ENCODE assay signal across 28 cellular contexts in genomic region chr5:57036621-57037160, GRCh38.
DNase-seq lines count a peak whose midpoint lies in the region; ATAC-seq, FAIRE-seq and TF ChIP-seq lines count a peak whose summit lies in the region.
"Had no signal": no experiment of that assay in that cellular context is flagged by ENCODE, and none has a peak within 500 bp of the region (broad histone marks: within the 10 kb centered on the region; RNA-seq: fewer than 3 reads in every experiment).

No MANE protein-coding gene starts in this region.

- H3K9ac ChIP-seq in GM12878 (ENCODE audit: control insufficient read depth, insufficient read depth, low read length), result no peak overlapping the region

- no peaks in the 10 kb centered on the region for H3K79me2 ChIP-seq in GM12878 (ENCODE audit: control insufficient read depth, insufficient read depth, low read length)

- DNase-seq in DMS79 (lab: John Stamatoyannopoulos, UW) (peak; percentile 34), NAMALWA (ENCODE audit: low spot score) (peak; percentile 19), GM12878 (ENCODE audit: low read depth, low spot score) (no peak), osteocyte (ENCODE audit: extremely low spot score, unreplicated experiment) (peak; percentile 49), mucosa of gallbladder (ENCODE audit: low spot score) (no peak)
- no peak for DNase-seq in central memory CD4-positive, alpha-beta T cell
- DNase-seq: activated CD4-positive, alpha-beta T cell treated with anti-CD3 and anti-CD28 coated beads for 48 hours; activated CD8-positive, alpha-beta memory T cell treated with anti-CD3 and anti-CD28 coated beads for 24 hours; activated effector memory CD4-positive, alpha-beta T cell treated with anti-CD3 and anti-CD28 coated beads, Interleukin-2, amount 50 U/mL, for 16 hours; activated naive CD8-positive, alpha-beta T cell treated with anti-CD3 and anti-CD28 coated beads, Interleukin-2, amount 10 ng/mL, durations not matched to agents 7 days and 5 days; activated T-cell treated with anti-CD3 and anti-CD28 coated beads, Interleukin-2, amount 50 U/mL, for 1 hour; CD4-positive, alpha-beta T cell; GDM1; immature natural killer cell; left lung; NCI-H1048; NCI-H1694; NCI-H446 treated with DMSO at 0.1 percent for 48 hours; SHP77 treated with DMSO at 0.1 percent for 48 hours; uterus had no signal

- no peaks in the 10 kb centered on the region for H4K20me1 ChIP-seq in GM12878 (ENCODE audit: control insufficient read depth, insufficient read depth)

- TF ChIP-seq EP300 in GM12878 (IDR thresholded peaks at IDR 0.05; ENCODE audit: borderline replicate concordance in 1 of 2, control insufficient read depth in 1 of 2, low read depth in 2 of 2, low read length in 2 of 2), result no peak

- H2AFZ ChIP-seq in GM12878 (ENCODE audit: control insufficient read depth, low read depth, low read length), result no peak overlapping the region

- no peaks in the 10 kb centered on the region; a peak in 1 of 4 replicates for H3K27me3 ChIP-seq in GM12878 (replicated peaks in 1 of 2; ENCODE audit: control insufficient read depth in 2 of 2, insufficient read depth in 2 of 2, low read length in 1 of 2)
- H3K27me3 ChIP-seq: ascending aorta, left lung, uterus had no signal

- intact Hi-C loops in GM12878 (cut with micrococcal nuclease; ENCODE audit: unreplicated experiment), result no loop called here

- CTCF ChIA-PET in GM12878 (lab: Yijun Ruan, JAX), result no interaction called here

- no peak overlapping the region for H3K4me2 ChIP-seq in GM12878 (ENCODE audit: control insufficient read depth, insufficient read depth)

- H3K4me1 ChIP-seq in GM12878 (ENCODE audit: control insufficient read depth, insufficient read depth, low read length), result no peaks in the 10 kb centered on the region
- H3K4me1 ChIP-seq: ascending aorta, left lung, uterus had no signal

- no peak overlapping the region for H3K4me3 ChIP-seq in GM12878
- H3K4me3 ChIP-seq: ascending aorta, cardiac muscle cell, left lung, thoracic aorta, uterus had no signal

- SMC1A ChIA-PET in GM12878 (lab: Charles Lee; ENCODE audit: uncharacterized antibody, unreplicated experiment), result no interaction called here

- H3K36me3 Mint-ChIP-seq in osteocyte (ENCODE audit: unreplicated experiment), result no peaks in the 10 kb centered on the region
- H3K36me3 Mint-ChIP-seq: activated naive CD8-positive, alpha-beta T cell treated with anti-CD3 and anti-CD28 coated beads, Interleukin-2, amount 10 ng/mL, durations not matched to agents 7 days and 5 days; immature natural killer cell had no signal

- H3K27me3 Mint-ChIP-seq in osteocyte (ENCODE audit: unreplicated experiment), result peaks cover 42% of the 10 kb centered on the region

- TF ChIP-seq CTCF in GM12878 (IDR thresholded peaks at IDR 0.05 in 2 of 3, conservative IDR thresholded peaks at IDR 0.05 in 1 of 3; ENCODE audit: control insufficient read depth in 2 of 3, extremely low read depth in 1 of 3, insufficient read depth in 1 of 3, low read depth in 3 of 3, low read length in 3 of 3) (no peak), osteocyte (IDR thresholded peaks at IDR 0.05) (no peak)

- H3K9me3 ChIP-seq in GM12878 (replicated peaks; ENCODE audit: control insufficient read depth, insufficient read depth, low read length), result no peaks in the 10 kb centered on the region
- H3K9me3 ChIP-seq: ascending aorta, left lung, thoracic aorta, uterus had no signal

- no peak overlapping the region for H3K27ac ChIP-seq in GM12878 (ENCODE audit: control insufficient read depth, insufficient read depth)
- H3K27ac ChIP-seq: ascending aorta, cardiac muscle cell, HL-60, left lung, thoracic aorta, uterus had no signal

- POLR2A ChIA-PET in GM12878 (lab: Charles Lee), result no interaction called here

- H3K4me1 Mint-ChIP-seq in osteocyte (ENCODE audit: unreplicated experiment), result no peaks in the 10 kb centered on the region
- H3K4me1 Mint-ChIP-seq: activated naive CD8-positive, alpha-beta T cell treated with anti-CD3 and anti-CD28 coated beads, Interleukin-2, amount 10 ng/mL, durations not matched to agents 7 days and 5 days had no signal

- TF ChIP-seq RAD21 in GM12878 (IDR thresholded peaks at IDR 0.05; ENCODE audit: insufficient read depth, low read depth, low read length), result no peak

- H3K36me3 ChIP-seq in GM12878 (ENCODE audit: control insufficient read depth in 2 of 2, insufficient read depth in 2 of 2, low read length in 1 of 2), result no peaks in the 10 kb centered on the region
- H3K36me3 ChIP-seq: ascending aorta, cardiac muscle cell, left lung, thoracic aorta, uterus had no signal

- in situ Hi-C loops in GM12878 (cut with MboI), result no loop called here

- RAD21 ChIA-PET in GM12878 (lab: Charles Lee; ENCODE audit: unreplicated experiment), result no interaction called here

- H3K4me3 Mint-ChIP-seq in osteocyte (ENCODE audit: unreplicated experiment), result no peak overlapping the region
- H3K4me3 Mint-ChIP-seq: activated naive CD8-positive, alpha-beta T cell treated with anti-CD3 and anti-CD28 coated beads, Interleukin-2, amount 10 ng/mL, durations not matched to agents 7 days and 5 days; CD4-positive, alpha-beta T cell; immature natural killer cell; stimulated activated naive CD8-positive, alpha-beta T cell treated with anti-CD3 and anti-CD28 coated beads, Interleukin-15, Interleukin-2, amounts not matched to agents 100 ng/mL and 50 ng/mL, for 24 hours had no signal

- no peak overlapping the region for H3K27ac Mint-ChIP-seq in osteocyte (ENCODE audit: unreplicated experiment)
- H3K27ac Mint-ChIP-seq: activated naive CD8-positive, alpha-beta T cell treated with anti-CD3 and anti-CD28 coated beads, Interleukin-2, amount 10 ng/mL, durations not matched to agents 7 days and 5 days; CD4-positive, alpha-beta T cell; immature natural killer cell; stimulated activated naive CD8-positive, alpha-beta T cell treated with anti-CD3 and anti-CD28 coated beads, Interleukin-15, Interleukin-2, amounts not matched to agents 100 ng/mL and 50 ng/mL, for 24 hours had no signal

- ATAC-seq in GM12878 (no peak), GM19397 (IDR thresholded peaks at IDR 0.05; ENCODE audit: unreplicated experiment) (no peak)
- ATAC-seq: left lung, Panc1 had no signal

- 41% methylated on average over 4 of the region's 4 CpGs for WGBS in GM12878 (ENCODE audit: insufficient coverage, insufficient replicate concordance, low lambda C conversion rate, missing lambda C conversion rate)

- BruUV-seq in GM12878 (replicated peaks; lab: Mats Ljungman, UMichigan), result no TSS peak

- no peaks in the 10 kb centered on the region for H3K9me3 Mint-ChIP-seq in osteocyte (ENCODE audit: unreplicated experiment)
- H3K9me3 Mint-ChIP-seq: activated naive CD8-positive, alpha-beta T cell treated with anti-CD3 and anti-CD28 coated beads, Interleukin-2, amount 10 ng/mL, durations not matched to agents 7 days and 5 days; CD4-positive, alpha-beta T cell; immature natural killer cell; stimulated activated naive CD8-positive, alpha-beta T cell treated with anti-CD3 and anti-CD28 coated beads, Interleukin-15, Interleukin-2, amounts not matched to agents 100 ng/mL and 50 ng/mL, for 24 hours had no signal

- peak; percentile 64 for FAIRE-seq in GM12878 (lab: Jason Lieb, UNC)
- FAIRE-seq: HepG2 had no signal

- no peak for TF ChIP-seq POLR2A in GM12878 (IDR thresholded peaks at IDR 0.05; ENCODE audit: low read depth, low read length)

TF ChIP-seq in GM12878, 131 proteins besides CTCF, POLR2A, EP300 and RAD21:
- TF ChIP-seq STAT3 (IDR thresholded peaks at IDR 0.05; ENCODE audit: low read depth, low read length) (no peak), NRF1 (conservative IDR thresholded peaks at IDR 0.05; ENCODE audit: low read depth, low read length) (no peak), SP1 (IDR thresholded peaks at IDR 0.05; ENCODE audit: low read depth, low read length) (no peak), BCL3 (IDR thresholded peaks at IDR 0.05; ENCODE audit: borderline replicate concordance, insufficient read depth, low read depth, low read length, poor library complexity, severe bottlenecking) (no peak), MTA2 (IDR thresholded peaks at IDR 0.05; ENCODE audit: low read depth) (no peak), SMAD1 (IDR thresholded peaks at IDR 0.05; ENCODE audit: low read depth, partially characterized antibody) (no peak), SMAD5 (IDR thresholded peaks at IDR 0.05; ENCODE audit: low read depth) (no peak), HDAC2 (IDR thresholded peaks at IDR 0.05) (no peak), RELA (IDR thresholded peaks at IDR 0.05; ENCODE audit: borderline replicate concordance, partially characterized antibody) (no peak), CHD1 (IDR thresholded peaks at IDR 0.05; ENCODE audit: low read depth, low read length) (no peak), RCOR1 (conservative IDR thresholded peaks at IDR 0.05; ENCODE audit: low read depth, low read length) (no peak), MYB (IDR thresholded peaks at IDR 0.05; ENCODE audit: borderline replicate concordance, low read depth, low read length) (no peak)
TF ChIP-seq in GM12878: peak in this region for 0.

Comparison
In these comparisons a context has a peak if more than half of its experiments do, and no peak if none do; other contexts are left out.
1. DNase-seq: peak in DMS79 (single experiment), NAMALWA (single experiment) and osteocyte (single experiment); none in GM12878 (single experiment), mucosa of gallbladder (single experiment) and central memory CD4-positive, alpha-beta T cell (single experiment).